ENCODE assay signal across 1 cellular context in genomic region chr3:159764211-159765024, GRCh38.
A peak's percentile ranks its signal among the peaks of the same experiment; 100 is the strongest.
TF ChIP-seq lines count a peak whose summit lies in the region.

No MANE protein-coding gene starts in this region.

TF ChIP-seq in HEK293, 187 proteins besides CTCF, POLR2A, EP300 and RAD21 (continued from another document):
- 0 out of 2 replicates have a peak, but pooled peaks have one; percentile 42 for TF ChIP-seq ZNF501 (tag by site-specific recombination; IDR thresholded peaks at IDR 0.05)
TF ChIP-seq in HEK293: peak in this region for 43.
